12 cellular contexts compared by ENCODE assay signal in the genomic region with DNA sequence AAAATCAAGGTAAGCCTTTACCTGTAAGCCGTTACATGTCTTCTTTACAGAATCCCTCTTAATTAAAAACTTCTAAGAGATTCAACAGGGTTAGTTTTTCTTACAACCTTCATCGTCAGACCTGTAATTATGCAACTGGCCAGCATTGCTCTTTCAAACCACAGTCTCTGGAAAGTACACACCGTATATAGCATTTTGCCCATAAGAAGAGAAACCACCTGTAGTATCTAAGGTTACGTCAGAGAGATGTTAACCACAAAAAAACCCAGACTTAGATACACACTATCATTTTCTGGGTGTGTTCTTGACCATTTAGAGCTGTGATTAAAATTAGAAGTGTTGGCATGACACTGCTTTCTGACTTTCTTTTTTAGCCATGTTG.
DNase-seq lines count a peak whose midpoint lies in the region; ATAC-seq and TF ChIP-seq lines count a peak whose summit lies in the region.
"Had no signal": no experiment of that assay in that cellular context is flagged by ENCODE, and none has a peak within 500 bp of the region (broad histone marks: within the 10 kb centered on the region; RNA-seq: fewer than 3 reads in every experiment).

No MANE protein-coding gene starts in this region.

- H3K27me3 ChIP-seq in heart left ventricle: peaks cover 0 to 4% (median 0%) of the 10 kb centered on the region in 9 donors

- no peak for TF ChIP-seq CTCF in heart left ventricle (IDR thresholded peaks at IDR 0.05)

- no peaks in the 10 kb centered on the region for H3K9me3 ChIP-seq in heart left ventricle

- TF ChIP-seq POLR2A in erythroblast (IDR thresholded peaks at IDR 0.05; ENCODE audit: low read length) (no peak), heart left ventricle (IDR thresholded peaks at IDR 0.05) (no peak)

- no peaks in the 10 kb centered on the region for H3K4me1 ChIP-seq in heart left ventricle

- H3K27ac ChIP-seq in heart left ventricle: no peak overlapping the region

- H3K36me3 ChIP-seq in heart left ventricle: no peaks in the 10 kb centered on the region

- WGBS in heart left ventricle, 4 donors: 82 to 89% (median 87%) methylated on average over 4 of the region's 4 CpGs

- H3K4me3 ChIP-seq in heart left ventricle: no peak overlapping the region

- intact Hi-C loops in heart left ventricle (cut with DNase I): no loop called here

- ATAC-seq in GM18873 (IDR thresholded peaks at IDR 0.05; ENCODE audit: low FRiP score, unreplicated experiment) (peak; percentile 98), GM21717 (IDR thresholded peaks at IDR 0.05; ENCODE audit: unreplicated experiment) (peak; percentile 95), HG03175 (IDR thresholded peaks at IDR 0.05; ENCODE audit: unreplicated experiment) (peak; percentile 94), heart left ventricle (no peak)

- DNase-seq in myocyte (ENCODE audit: low read depth) (peak; percentile 33), GM03348 (ENCODE audit: low spot score) (no peak), erythroblast (lab: John Stamatoyannopoulos, UW) (no peak), heart left ventricle (no peak), NCI-H2227 (lab: John Stamatoyannopoulos, UW; ENCODE audit: unreplicated experiment) (no peak)
- DNase-seq: activated CD4-positive, alpha-beta T cell treated with anti-CD3 and anti-CD28 coated beads, Interleukin-2, amount 10 ng/mL, durations not matched to agents 24 days and 14 days; anterior cingulate cortex; Calu3; NCI-H1048 had no signal

Comparison
In these comparisons a context has a peak if more than half of its experiments do, and no peak if none do; other contexts are left out.
1. ATAC-seq: peak in GM18873 (single experiment), GM21717 (single experiment) and HG03175 (single experiment); none in heart left ventricle (0 of 4).